28 cellular contexts compared by ENCODE assay signal in genomic region chr5:25568294-25568693, GRCh38.
"Had no signal": no experiment of that assay in that cellular context is flagged by ENCODE, and none has a peak within 500 bp of the region (broad histone marks: within the 10 kb centered on the region; RNA-seq: fewer than 3 reads in every experiment).

No MANE protein-coding gene starts in this region.

- ATAC-seq: heart right ventricle; left cardiac atrium; left ventricle myocardium superior; sciatic nerve; stimulated activated effector memory CD8-positive, alpha-beta T cell treated with anti-CD3 and anti-CD28 coated beads, Interleukin-12 subunit alpha, Interleukin-12 subunit beta, amount 100 ng/mL, for 72 hours had no signal

- H3K4me1 ChIP-seq: heart right ventricle, prostate gland had no signal

- H3K27me3 Mint-ChIP-seq: activated naive CD4-positive, alpha-beta T cell treated with anti-CD3 and anti-CD28 coated beads, Interleukin-2, amount 10 ng/mL, durations not matched to agents 7 days and 5 days; naive B cell; stimulated activated naive CD8-positive, alpha-beta T cell treated with anti-CD3 and anti-CD28 coated beads, Interleukin-15, Interleukin-2, amounts not matched to agents 100 ng/mL and 50 ng/mL, for 24 hours had no signal

- FAIRE-seq: endothelial cell of umbilical vein, urothelium cell line had no signal

- H3K27ac ChIP-seq: heart right ventricle, neutrophil, ovary, prostate gland, skin epidermis, thoracic aorta had no signal

- H3K27me3 ChIP-seq: heart right ventricle, neutrophil, ovary had no signal

- H3K36me3 ChIP-seq: heart right ventricle, neutrophil, ovary, prostate gland, thoracic aorta had no signal

- H3K4me3 ChIP-seq: heart right ventricle, ovary, prostate gland, skin epidermis, thoracic aorta had no signal

- DNase-seq: activated CD4-positive, alpha-beta T cell treated with anti-CD3 and anti-CD28 coated beads for 4 hours; activated CD4-positive, alpha-beta T cell treated with anti-CD3 and anti-CD28 coated beads, Interleukin-2, amount 50 U/mL, for 4 hours; activated gamma-delta T cell; amygdala; caudate nucleus; heart right ventricle; islet precursor cell; left cardiac atrium; left ventricle myocardium superior; mammary epithelial cell; naive B cell; nephron progenitor cell; ovary; retina; stimulated activated CD4-positive, alpha-beta T cell treated with anti-CD3 and anti-CD28 coated beads, Interleukin-12 subunit alpha, Interleukin-12 subunit beta, amount 100 ng/mL, for 4 hours; stimulated activated CD4-positive, alpha-beta T cell treated with anti-CD3 and anti-CD28 coated beads, Interleukin-4, amount 100 ng/mL, for 24 hours had no signal

- H3K4me3 Mint-ChIP-seq: activated naive CD4-positive, alpha-beta T cell treated with anti-CD3 and anti-CD28 coated beads, Interleukin-2, amount 10 ng/mL, durations not matched to agents 7 days and 5 days; mesothelial cell of epicardium; nephron progenitor cell; stimulated activated effector memory CD8-positive, alpha-beta T cell treated with anti-CD3 and anti-CD28 coated beads, Interleukin-12 subunit alpha, Interleukin-12 subunit beta, amount 100 ng/mL, for 72 hours; stimulated activated naive CD8-positive, alpha-beta T cell treated with anti-CD3 and anti-CD28 coated beads, Interleukin-15, Interleukin-2, amounts not matched to agents 100 ng/mL and 50 ng/mL, for 24 hours; T-helper 2 cell treated with Interferon-gamma antibody and Interleukin-4, amounts not matched to agents 5 μg/mL and 100 μg/mL, for 36 hours had no signal

- H3K9me3 ChIP-seq: neutrophil, ovary, prostate gland, thoracic aorta had no signal

- H3K36me3 Mint-ChIP-seq: activated naive CD4-positive, alpha-beta T cell treated with anti-CD3 and anti-CD28 coated beads, Interleukin-2, amount 10 ng/mL, durations not matched to agents 7 days and 5 days; naive B cell had no signal

- H3K27ac Mint-ChIP-seq: activated naive CD4-positive, alpha-beta T cell treated with anti-CD3 and anti-CD28 coated beads, Interleukin-2, amount 10 ng/mL, durations not matched to agents 7 days and 5 days; mesothelial cell of epicardium; nephron progenitor cell; stimulated activated naive CD8-positive, alpha-beta T cell treated with anti-CD3 and anti-CD28 coated beads, Interleukin-15, Interleukin-2, amounts not matched to agents 100 ng/mL and 50 ng/mL, for 24 hours; T-helper 2 cell treated with Interferon-gamma antibody and Interleukin-4, amounts not matched to agents 5 μg/mL and 100 μg/mL, for 36 hours had no signal

- H3K4me1 Mint-ChIP-seq: nephron progenitor cell had no signal
